In the genomic region with DNA sequence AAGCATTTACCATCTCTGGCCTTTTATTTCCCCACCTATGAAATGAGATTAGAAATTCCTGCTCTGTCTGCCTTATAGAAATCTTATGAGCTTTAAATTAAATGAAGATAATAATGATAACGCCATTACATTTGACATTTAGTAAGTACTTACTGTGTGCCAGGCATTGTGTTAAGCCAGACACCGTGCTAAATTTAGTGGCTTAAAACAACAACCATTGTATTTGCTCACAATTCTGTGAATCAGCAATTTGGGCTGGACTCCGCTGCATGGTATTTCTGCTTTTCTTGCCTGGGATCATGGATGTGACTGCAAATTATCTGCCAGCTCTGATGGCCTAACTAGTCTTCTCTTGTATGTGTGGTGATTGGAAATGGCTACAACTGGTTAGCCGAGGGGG, we compare ENCODE assay signal across 21 cellular contexts. TPM values are rescaled to one million over a fixed set of nuclear protein-coding genes. Genes with fewer than 3 reads are reported as not detected.
DNase-seq lines count a peak whose midpoint lies in the region; ATAC-seq, FAIRE-seq and TF ChIP-seq lines count a peak whose summit lies in the region.
"Had no signal": no experiment of that assay in that cellular context is flagged by ENCODE, and none has a peak within 500 bp of the region (broad histone marks: within the 10 kb centered on the region; RNA-seq: fewer than 3 reads in every experiment).

No MANE protein-coding gene starts in this region.

- H3K27me3 Mint-ChIP-seq in GM23338 (ENCODE audit: insufficient read depth, low read depth, poor library complexity) = peaks cover 2% of the 10 kb centered on the region
- H3K27me3 Mint-ChIP-seq in activated T-helper 2 cell treated with anti-CD3 and anti-CD28 coated beads, Interferon-gamma antibody, Interleukin-2, Interleukin-4, amounts not matched to agents 10 μg/mL and 5 μg/mL and 100 μg/mL, durations not matched to agents 14 hours and 24 hours and 36 hours (ENCODE audit: low read depth) = peaks cover 16% of the 10 kb centered on the region
- H3K27me3 Mint-ChIP-seq: CD4-positive, CD25-positive, alpha-beta regulatory T cell had no signal

- H4K20me1 ChIP-seq in GM23338 (replicated peaks; ENCODE audit: insufficient read depth) = no peaks in the 10 kb centered on the region
- no peaks in the 10 kb centered on the region for H4K20me1 ChIP-seq in K562 (replicated peaks; ENCODE audit: control insufficient read depth, insufficient read depth, low read length)

- DNase-seq in GM23338 (ENCODE audit: low spot score) = no peak
- DNase-seq in K562 (ENCODE audit: extremely low read depth in 1 of 4, low spot score in 3 of 4) = no peak
- DNase-seq in medulla oblongata (ENCODE audit: extremely low spot score) = peak; percentile 20
- peak; percentile 32 for DNase-seq in retina
- DNase-seq in activated T-helper 2 cell treated with anti-CD3 and anti-CD28 coated beads, Interferon-gamma antibody, Interleukin-2, Interleukin-4, amounts not matched to agents 10 μg/mL and 5 μg/mL and 100 μg/mL, durations not matched to agents 14 hours and 24 hours and 36 hours (ENCODE audit: low spot score) = no peak
- DNase-seq in NCI-H187 (lab: John Stamatoyannopoulos, UW) = no peak
- DNase-seq in superior temporal gyrus (ENCODE audit: extremely low spot score) = no peak
- DNase-seq: ACHN; BE2C; C1 segment of cervical spinal cord; CD4-positive, CD25-positive, alpha-beta regulatory T cell; CD8-positive, alpha-beta memory T cell; COR-L47; GM23248; HCEC 1CT had no signal

- CTCF ChIA-PET in K562 (lab: Yijun Ruan, JAX; ENCODE audit: low intra/inter-chr PET ratio) = no interaction called here

- no peak for TF ChIP-seq RAD21 in K562 (CRISPR knock-in tag; conservative IDR thresholded peaks at IDR 0.05 in 1 of 2, IDR thresholded peaks at IDR 0.05 in 1 of 2)

- POLR2A ChIA-PET in K562 (lab: Yijun Ruan, JAX) = no interaction called here

- TF ChIP-seq CTCF in GM23338 (conservative IDR thresholded peaks at IDR 0.05; ENCODE audit: low read depth in 2 of 2) (no peak), K562 (IDR thresholded peaks at IDR 0.05 in 2 of 3, conservative IDR thresholded peaks at IDR 0.05 in 1 of 3; ENCODE audit: insufficient read depth in 2 of 3, low read depth in 1 of 3, low read length in 3 of 3) (no peak)

- H3K36me3 ChIP-seq in GM23338 (ENCODE audit: insufficient read depth) (no peaks in the 10 kb centered on the region), K562 (ENCODE audit: control insufficient read depth, insufficient read depth, low read length) (no peaks in the 10 kb centered on the region)
- H3K36me3 ChIP-seq: BE2C had no signal

- H2AFZ ChIP-seq in GM23338 (peak overlapping the region; percentile 29; the same call in 1 of the 2 replicates), K562 (ENCODE audit: low read depth, low read length) (0 out of 2 replicates have a peak overlapping the region, but pooled peaks have one; percentile 23)
- H2AFZ ChIP-seq: GM23248 had no signal

- 8% methylated on average over 4 of the region's 4 CpGs for WGBS in K562 (ENCODE audit: insufficient coverage, low coverage, missing lambda C conversion rate)

- TF ChIP-seq POLR2A in K562 (conservative IDR thresholded peaks at IDR 0.05) = no peak

- intact Hi-C loops in K562 (cut with micrococcal nuclease) = no loop called here
- intact Hi-C loops in activated T-helper 2 cell treated with anti-CD3 and anti-CD28 coated beads, Interferon-gamma antibody, Interleukin-2, Interleukin-4, amounts not matched to agents 10 μg/mL and 5 μg/mL and 100 μg/mL, durations not matched to agents 14 hours and 24 hours and 36 hours (cut with micrococcal nuclease) = no loop called here

- H3K27ac ChIP-seq in GM23338 (ENCODE audit: low read depth) (no peak overlapping the region), K562 (ENCODE audit: extremely low read depth, low read depth, low read length) (no peak overlapping the region)
- H3K27ac ChIP-seq: GM23248 had no signal

- H3K4me3 ChIP-seq in GM23338 = no peak overlapping the region
- no peak overlapping the region for H3K4me3 ChIP-seq in K562
- H3K4me3 ChIP-seq: GM23248 had no signal

- H3K4me3 Mint-ChIP-seq in GM23338 = no peak overlapping the region
- no peak overlapping the region for H3K4me3 Mint-ChIP-seq in activated T-helper 2 cell treated with anti-CD3 and anti-CD28 coated beads, Interferon-gamma antibody, Interleukin-2, Interleukin-4, amounts not matched to agents 10 μg/mL and 5 μg/mL and 100 μg/mL, durations not matched to agents 14 hours and 24 hours and 36 hours (ENCODE audit: low read depth)
- H3K4me3 Mint-ChIP-seq: CD4-positive, CD25-positive, alpha-beta regulatory T cell; CD8-positive, alpha-beta memory T cell had no signal

- H3K79me2 ChIP-seq in GM23338 (replicated peaks; ENCODE audit: insufficient read depth) (no peaks in the 10 kb centered on the region), K562 (ENCODE audit: control insufficient read depth, insufficient read depth, low read length) (no peaks in the 10 kb centered on the region)

- H3K4me1 Mint-ChIP-seq in GM23338 = peaks cover 26% of the 10 kb centered on the region
- peaks cover 6% of the 10 kb centered on the region for H3K4me1 Mint-ChIP-seq in activated T-helper 2 cell treated with anti-CD3 and anti-CD28 coated beads, Interferon-gamma antibody, Interleukin-2, Interleukin-4, amounts not matched to agents 10 μg/mL and 5 μg/mL and 100 μg/mL, durations not matched to agents 14 hours and 24 hours and 36 hours (ENCODE audit: low read depth)
- H3K4me1 Mint-ChIP-seq: CD4-positive, CD25-positive, alpha-beta regulatory T cell; CD8-positive, alpha-beta memory T cell had no signal

- no peaks in the 10 kb centered on the region for H3K9me1 ChIP-seq in K562 (ENCODE audit: control insufficient read depth, insufficient read depth, low read length)

- in situ Hi-C loops in K562 (cut with MboI) = no loop called here

- H3K27me3 ChIP-seq in GM23338 (ENCODE audit: insufficient read depth) = no peaks in the 10 kb centered on the region
- no peaks in the 10 kb centered on the region for H3K27me3 ChIP-seq in K562 (ENCODE audit: control insufficient read depth in 2 of 2, insufficient read depth in 2 of 2, low read length in 2 of 2)
- H3K27me3 ChIP-seq: BE2C had no signal

- no peak overlapping the region for H3K27ac Mint-ChIP-seq in GM23338
- H3K27ac Mint-ChIP-seq in activated T-helper 2 cell treated with anti-CD3 and anti-CD28 coated beads, Interferon-gamma antibody, Interleukin-2, Interleukin-4, amounts not matched to agents 10 μg/mL and 5 μg/mL and 100 μg/mL, durations not matched to agents 14 hours and 24 hours and 36 hours = no peak overlapping the region
- H3K27ac Mint-ChIP-seq: CD4-positive, CD25-positive, alpha-beta regulatory T cell; CD8-positive, alpha-beta memory T cell had no signal

- ATAC-seq in GM23338 = no peak
- ATAC-seq in K562 = no peak

- no peak overlapping the region for H3K9ac ChIP-seq in K562 (ENCODE audit: insufficient read depth in 1 of 2, low read depth in 2 of 2, low read length in 2 of 2)
- H3K9ac ChIP-seq: GM23248 had no signal

- H3K36me3 Mint-ChIP-seq in GM23338 (ENCODE audit: low read depth) = no peaks in the 10 kb centered on the region
- H3K36me3 Mint-ChIP-seq in activated T-helper 2 cell treated with anti-CD3 and anti-CD28 coated beads, Interferon-gamma antibody, Interleukin-2, Interleukin-4, amounts not matched to agents 10 μg/mL and 5 μg/mL and 100 μg/mL, durations not matched to agents 14 hours and 24 hours and 36 hours (ENCODE audit: low read depth) = no peaks in the 10 kb centered on the region
- H3K36me3 Mint-ChIP-seq: CD4-positive, CD25-positive, alpha-beta regulatory T cell; CD8-positive, alpha-beta memory T cell had no signal

- no peak overlapping the region for H3K4me2 ChIP-seq in GM23338
- H3K4me2 ChIP-seq in K562 (ENCODE audit: insufficient read depth, low read length) = no peak overlapping the region

- H3F3A ChIP-seq in GM23338 (replicated peaks; ENCODE audit: low read depth) = no peaks in the 10 kb centered on the region

- no peaks in the 10 kb centered on the region; the same call in 2 of the 3 replicates for H3K9me3 Mint-ChIP-seq in GM23338
- H3K9me3 Mint-ChIP-seq in activated T-helper 2 cell treated with anti-CD3 and anti-CD28 coated beads, Interferon-gamma antibody, Interleukin-2, Interleukin-4, amounts not matched to agents 10 μg/mL and 5 μg/mL and 100 μg/mL, durations not matched to agents 14 hours and 24 hours and 36 hours = no peaks in the 10 kb centered on the region
- H3K9me3 Mint-ChIP-seq: CD8-positive, alpha-beta memory T cell had no signal

- H3K9me2 ChIP-seq in GM23338 (ENCODE audit: insufficient read depth) = 0 out of 2 replicates have a peak, but pooled peaks cover 3% of the 10 kb centered on the region

- TF ChIP-seq EP300 in K562 (IDR thresholded peaks at IDR 0.05; ENCODE audit: low read length) = no peak

- H3K4me1 ChIP-seq in GM23338 (ENCODE audit: insufficient read depth) = peaks cover 17% of the 10 kb centered on the region; the same call in 1 of the 2 replicates
- peaks cover 3 to 10% of the 10 kb centered on the region in 2 experiments; a peak in 3 of 5 replicates for H3K4me1 ChIP-seq in K562 (replicated peaks in 1 of 2; ENCODE audit: control insufficient read depth in 2 of 2, insufficient read depth in 2 of 2, low read length in 2 of 2)

- H3K9me3 ChIP-seq in K562 (replicated peaks; ENCODE audit: control insufficient read depth, insufficient read depth, low read depth, low read length) = no peaks in the 10 kb centered on the region
- H3K9me3 ChIP-seq: BE2C had no signal

- no TSS peak for BruUV-seq in K562 (replicated peaks; lab: Mats Ljungman, UMichigan)

- FAIRE-seq in K562 (lab: Jason Lieb, UNC) = no peak
- FAIRE-seq: A204.1, D721Med, G401.6, GM12891, GM19239, H54 had no signal

RNA-seq across cellular contexts. Expression of a gene that starts 56.4 kb away (rescaled TPM):
- 66.9 and 69.4 TPM in 2 replicates for total RNA-seq in GM23338 (2014; rRNA removed; shearing (Covaris generic))
- polyA plus RNA-seq in GM23338 (2016; fragmentation: Nextera tagmentation; extraction: Ambion mirVana) (32.1 and 32.5 TPM in 2 replicates), K562 (2011; rRNA removed) (21.9 and 23.4 TPM in 2 replicates), K562 (2014; fragmentation: Illumina TruSeq; extraction: Trizol) (22.7 and 27.8 TPM in 2 replicates), K562 (2014; fragmentation: Nextera tagmentation; extraction: Ambion mirVana) (10 to 100 TPM; 10.4 to 12.7 TPM), K562 (2014; rRNA removed) (16.0 and 18.4 TPM in 2 replicates)
- total RNA-seq in K562 (2011; cell fraction: chromatin; rRNA removed; ENCODE audit: low replicate concordance) = 10.1 and 39.9 TPM in 2 replicates
- total RNA-seq in K562 (2011; cell fraction: nucleolus; rRNA removed) = 6.3 and 11.8 TPM in 2 replicates
- total RNA-seq in K562 (2011; cell fraction: nucleoplasm; rRNA removed) = 20.5 and 31.5 TPM in 2 replicates
- total RNA-seq in K562 (2014; rRNA removed) (13.4 and 15.9 TPM in 2 replicates), K562 (2014; rRNA removed; fragmentation: Illumina TruSeq; extraction: Trizol) (22.6 and 24.1 TPM in 2 replicates), K562 (2015; rRNA removed; fragmentation: Illumina TruSeq; extraction: Trizol) (20.6 and 20.9 TPM in 2 replicates), K562 (2021) (41.0 and 42.4 TPM in 2 replicates)
- 17.6 and 19.3 TPM in 2 replicates for polyA plus RNA-seq in K562 (2011; cell fraction: cytosol; rRNA removed)
- polyA plus RNA-seq in K562 (2011; cell fraction: nucleus; rRNA removed) = 11.8 and 16.6 TPM in 2 replicates
- 14.5 and 19.0 TPM in 2 replicates for polyA plus RNA-seq in K562 (2012)
- polyA minus RNA-seq in K562 (2011; rRNA and poly(A)+ RNA removed) = 54.4 and 56.6 TPM in 2 replicates
- polyA minus RNA-seq in K562 (2011; cell fraction: cytosol; rRNA and poly(A)+ RNA removed) = 24.9 and 32.8 TPM in 2 replicates
- polyA minus RNA-seq in K562 (2011; cell fraction: nucleus; rRNA and poly(A)+ RNA removed) = 14.0 and 25.5 TPM in 2 replicates
- total RNA-seq in activated T-helper 2 cell treated with anti-CD3 and anti-CD28 coated beads, Interferon-gamma antibody, Interleukin-2, Interleukin-4, amounts not matched to agents 10 μg/mL and 5 μg/mL and 100 μg/mL, durations not matched to agents 14 hours and 24 hours and 36 hours = 61.5 and 63.1 TPM in 2 replicates

Comparison
In these comparisons a context has a peak if more than half of its experiments do, and no peak if none do; other contexts are left out.
1. DNase-seq: peak in medulla oblongata (single experiment) and retina (single experiment); none in GM23338 (single experiment), K562 (0 of 4), activated T-helper 2 cell treated with anti-CD3 and anti-CD28 coated beads, Interferon-gamma antibody, Interleukin-2, Interleukin-4, amounts not matched to agents 10 μg/mL and 5 μg/mL and 100 μg/mL, durations not matched to agents 14 hours and 24 hours and 36 hours (single experiment), NCI-H187 (0 of 2) and superior temporal gyrus (single experiment).